32 cellular contexts compared by ENCODE assay signal in genomic region chr9:91202757-91203283, GRCh38.
"Had no signal": no experiment of that assay in that cellular context is flagged by ENCODE, and none has a peak within 500 bp of the region (broad histone marks: within the 10 kb centered on the region; RNA-seq: fewer than 3 reads in every experiment).

No MANE protein-coding gene starts in this region.

- ATAC-seq: activated CD4-positive, CD25-positive, alpha-beta regulatory T cell treated with anti-CD3 and anti-CD28 coated beads, Interleukin-2, amount 50 U/mL, for 24 hours; activated CD8-positive, alpha-beta T cell treated with anti-CD3 and anti-CD28 coated beads for 36 hours; activated naive CD4-positive, alpha-beta T cell treated with anti-CD3 and anti-CD28 coated beads, Interleukin-2, amount 50 U/mL, for 72 hours; effector memory CD8-positive, alpha-beta T cell; T-helper 17 cell had no signal

- H3K27me3 ChIP-seq: brain microvascular endothelial cell, esophagus squamous epithelium had no signal

- DNase-seq: activated B cell treated with CpG ODN at 0.5 μM for 24 hours; activated CD4-positive, alpha-beta T cell treated with anti-CD3 and anti-CD28 coated beads for 48 hours; activated CD4-positive, alpha-beta T cell treated with anti-CD3 and anti-CD28 coated beads, Interleukin-2, amount 50 U/mL, for 1 hour; activated CD4-positive, alpha-beta T cell treated with anti-CD3 and anti-CD28 coated beads, Interleukin-2, amount 50 U/mL, for 48 hours; activated CD8-positive, alpha-beta memory T cell treated with anti-CD3 and anti-CD28 coated beads for 24 hours; activated CD8-positive, alpha-beta T cell treated with anti-CD3 and anti-CD28 coated beads for 36 hours; activated gamma-delta T cell; activated naive CD4-positive, alpha-beta T cell; activated naive CD4-positive, alpha-beta T cell treated with anti-CD3 and anti-CD28 coated beads, Interleukin-2, amount 10 ng/mL, durations not matched to agents 7 days and 5 days; activated naive CD8-positive, alpha-beta T cell treated with anti-CD3 and anti-CD28 coated beads, Interleukin-2, amount 10 ng/mL, durations not matched to agents 7 days and 5 days; activated T-cell treated with anti-CD3 and anti-CD28 coated beads, Interleukin-2, amount 50 U/mL, for 48 hours; amniotic stem cell; anterior cingulate cortex; brain microvascular endothelial cell; effector CD4-positive, alpha-beta T cell; effector memory CD8-positive, alpha-beta T cell; esophagus squamous epithelium; foreskin fibroblast; head of caudate nucleus; hippocampal formation; T-helper 17 cell; T1000; WERI-Rb-1 had no signal

- H3K27ac ChIP-seq: brain microvascular endothelial cell, coronary artery, epithelial cell of prostate, esophagus squamous epithelium, WERI-Rb-1 had no signal

- H3K36me3 ChIP-seq: brain microvascular endothelial cell, esophagus squamous epithelium, WERI-Rb-1 had no signal

- FAIRE-seq: astrocyte, bronchial epithelial cell, endometrium, endothelial cell of umbilical vein, frontal cortex had no signal

- H3K4me3 ChIP-seq: coronary artery, esophagus squamous epithelium had no signal
